In genomic region chr10:89547853-89548513, GRCh38 we compare ENCODE assay signal across 22 cellular contexts. TPM values are rescaled to one million over a fixed set of nuclear protein-coding genes. Genes with fewer than 3 reads are reported as not detected.
A peak's percentile ranks its signal among the peaks of the same experiment; 100 is the strongest.
DNase-seq lines count a peak whose midpoint lies in the region; ATAC-seq, FAIRE-seq and TF ChIP-seq lines count a peak whose summit lies in the region.
"Had no signal": no experiment of that assay in that cellular context is flagged by ENCODE, and none has a peak within 500 bp of the region (broad histone marks: within the 10 kb centered on the region; RNA-seq: fewer than 3 reads in every experiment).

No MANE protein-coding gene starts in this region.

- H3K9me3 Mint-ChIP-seq in nephron: no peaks in the 10 kb centered on the region

- FAIRE-seq in HepG2 (lab: Jason Lieb, UNC): no peak
- FAIRE-seq: A549, D721Med, G401.6, GM12891, GM18507 had no signal

- peak overlapping the region; percentile 45 for H3K27ac ChIP-seq in cardiac muscle cell
- H3K27ac ChIP-seq in HepG2 (ENCODE audit: extremely low read length, insufficient read depth, low read length): no peak overlapping the region
- H3K27ac ChIP-seq: 22Rv1, C4-2B, HL-60 had no signal

- H3K27ac Mint-ChIP-seq in nephron: peak overlapping the region in 2 of 3 experiments; percentile 7 to 75
- H3K27ac Mint-ChIP-seq: CD4-positive, alpha-beta T cell; HFFc6 had no signal

- H3K4me2 ChIP-seq in HepG2 (ENCODE audit: low read depth, low read length): no peak overlapping the region
- H3K4me2 ChIP-seq: A549 had no signal

- no peak for TF ChIP-seq RAD21 in HepG2 (CRISPR knock-in tag; IDR thresholded peaks at IDR 0.05)

- no peak overlapping the region for H3K9ac ChIP-seq in HepG2 (ENCODE audit: insufficient read depth, low read depth, low read length)

- no peaks in the 10 kb centered on the region for H3K27me3 ChIP-seq in cardiac muscle cell
- H3K27me3 ChIP-seq in HepG2 (ENCODE audit: control insufficient read depth in 1 of 2, insufficient read depth in 2 of 2, low read length in 2 of 2): no peaks in the 10 kb centered on the region

- peaks cover 20% of the 10 kb centered on the region for H3K4me1 ChIP-seq in cardiac muscle cell (ENCODE audit: low read depth)
- no peaks in the 10 kb centered on the region for H3K4me1 ChIP-seq in HepG2 (ENCODE audit: insufficient read depth, low read length)
- H3K4me1 ChIP-seq: Caco-2 had no signal

- no peak for DNase-seq in cardiac muscle cell (ENCODE audit: low read depth in 1 of 2, low spot score in 1 of 2)
- no peak for DNase-seq in cardiac septum (ENCODE audit: low spot score)
- no peak for DNase-seq in HepG2 (ENCODE audit: low spot score)
- no peak for DNase-seq in NCI-H82 treated with DMSO at 0.1 percent for 48 hours (lab: John Stamatoyannopoulos, UW; ENCODE audit: unreplicated experiment)
- DNase-seq in NCI-H748 treated with DMSO at 0.1 percent for 48 hours (lab: John Stamatoyannopoulos, UW): no peak
- no peak for DNase-seq in activated gamma-delta T cell treated with Interleukin-2 at 50 U/mL for 16 hours
- no peak for DNase-seq in cerebellum (ENCODE audit: low spot score)
- DNase-seq: Caco-2; CD4-positive, alpha-beta T cell; GOT3; H7; HFFc6 had no signal

- CTCF ChIA-PET in HepG2 (lab: Yijun Ruan, JAX; ENCODE audit: low intra/inter-chr PET ratio, low total read pairs): no interaction called here

- no peak overlapping the region for H3K4me3 ChIP-seq in cardiac muscle cell
- no peak overlapping the region for H3K4me3 ChIP-seq in HepG2 (replicated peaks in 1 of 3; ENCODE audit: insufficient read depth in 1 of 3, low read depth in 2 of 3, low read length in 3 of 3)
- H3K4me3 ChIP-seq: A549 had no signal

- no peak overlapping the region for H2AFZ ChIP-seq in HepG2 (ENCODE audit: low read length)

- H3K36me3 ChIP-seq in cardiac muscle cell: no peaks in the 10 kb centered on the region
- no peaks in the 10 kb centered on the region for H3K36me3 ChIP-seq in HepG2 (replicated peaks in 1 of 2; ENCODE audit: control insufficient read depth in 1 of 2, insufficient read depth in 2 of 2, low read length in 2 of 2)

- TF ChIP-seq CTCF in cardiac muscle cell (IDR thresholded peaks at IDR 0.05; ENCODE audit: low read depth, low read length) (no peak), HepG2 (CRISPR knock-in tag; IDR thresholded peaks at IDR 0.05) (no peak), nephron (IDR thresholded peaks at IDR 0.05; ENCODE audit: unreplicated experiment in 3 of 3) (no peak)

- H3K4me3 Mint-ChIP-seq in nephron: no peak overlapping the region
- H3K4me3 Mint-ChIP-seq: CD4-positive, alpha-beta T cell; HFFc6 had no signal

- no peaks in the 10 kb centered on the region for H3K4me1 Mint-ChIP-seq in nephron

- no peaks in the 10 kb centered on the region for H3K9me3 ChIP-seq in cardiac muscle cell (ENCODE audit: low read depth)
- no peaks in the 10 kb centered on the region for H3K9me3 ChIP-seq in HepG2 (ENCODE audit: low read length)

- no TSS peak for BruUV-seq in HepG2 (replicated peaks; lab: Mats Ljungman, UMichigan)

- no peaks in the 10 kb centered on the region for H3K79me2 ChIP-seq in HepG2 (ENCODE audit: insufficient read depth, low read length)

- in situ Hi-C loops in HepG2 (cut with HindIII; ENCODE audit: extremely low pct_ligation_motif_present, low pct_unique_long_range_greater_than_20kb): no loop called here

- TF ChIP-seq EP300 in HepG2 (IDR thresholded peaks at IDR 0.05; ENCODE audit: low read depth in 2 of 2, low read length in 2 of 2) (no peak), HepG2 (CRISPR knock-in tag; IDR thresholded peaks at IDR 0.05; ENCODE audit: borderline replicate concordance) (no peak)

- 16% methylated on average over 2 of the region's 2 CpGs for WGBS in HepG2 (ENCODE audit: low lambda C conversion rate)

- H3K27me3 Mint-ChIP-seq in nephron (ENCODE audit: low read depth): no peaks in the 10 kb centered on the region
- H3K27me3 Mint-ChIP-seq: CD4-positive, alpha-beta T cell had no signal

- POLR2A ChIA-PET in HepG2 (lab: Yijun Ruan, JAX): no interaction called here

- no peaks in the 10 kb centered on the region for H4K20me1 ChIP-seq in HepG2 (ENCODE audit: insufficient read depth, low read length)

- no peak for TF ChIP-seq POLR2A in HepG2 (IDR thresholded peaks at IDR 0.05; ENCODE audit: insufficient read depth in 1 of 2, low read depth in 2 of 2, low read length in 2 of 2)

- peak; percentile 79 for ATAC-seq in HepG2
- ATAC-seq: A549, HCT116 had no signal

- intact Hi-C loops in cardiac septum (cut with DNase I): no loop called here
- intact Hi-C loops in HepG2 (cut with micrococcal nuclease; ENCODE audit: unreplicated experiment): loop anchor here (5.0 kb wide), 1 partner anchor 71 kb away; no protein-coding TSS in a partner anchor

- no peaks in the 10 kb centered on the region for H3K36me3 Mint-ChIP-seq in nephron (ENCODE audit: low read depth)

TF ChIP-seq in HepG2, 621 proteins besides CTCF, POLR2A, EP300 and RAD21:
- TF ChIP-seq ATF7 (IDR thresholded peaks at IDR 0.05): no peak
- no peak for TF ChIP-seq ATF7 (CRISPR knock-in tag; IDR thresholded peaks at IDR 0.05)
- peak; percentile 70; the same call in 1 of the 2 replicates for TF ChIP-seq ONECUT2 (CRISPR knock-in tag; IDR thresholded peaks at IDR 0.05)
- TF ChIP-seq SOX6 (IDR thresholded peaks at IDR 0.05): no peak
- peak; percentile 34; the same call in 1 of the 2 replicates for TF ChIP-seq SOX6 (CRISPR knock-in tag; IDR thresholded peaks at IDR 0.05)
- peak; percentile 10; the same call in 1 of the 2 replicates for TF ChIP-seq SALL1 (CRISPR knock-in tag; IDR thresholded peaks at IDR 0.05)

RNA-seq across cellular contexts. Expression of gene SLC16A12, which starts 12.6 kb away (rescaled TPM):
- total RNA-seq in cardiac muscle cell (7.0 and 8.1 TPM in 2 replicates), cardiac septum (3.1 TPM), HepG2 (2016; rRNA removed; fragmentation: Illumina TruSeq; extraction: Trizol) (0.02 TPM in 1 of 2 replicates, not detected in the other), cerebellum (2.4 TPM)
- polyA plus RNA-seq in cardiac muscle cell (7.6 and 10.1 TPM in 2 replicates), HepG2 (2011; rRNA removed) (0.07 TPM in 1 of 2 replicates, not detected in the other)
- not detected in 2 replicates for total RNA-seq in HepG2 (2016; cell fraction: cytosol; rRNA removed; fragmentation: Illumina TruSeq; extraction: Trizol; ENCODE audit: low read depth)
- 0.04 TPM in 1 of 2 replicates, not detected in the other for total RNA-seq in HepG2 (2016; cell fraction: insoluble cytoplasmic fraction; rRNA removed; fragmentation: Illumina TruSeq; extraction: Trizol)
- 0.03 TPM in 1 of 2 replicates, not detected in the other for total RNA-seq in HepG2 (2016; cell fraction: membrane; rRNA removed; fragmentation: Illumina TruSeq; extraction: Trizol)
- 0.06 TPM in 1 of 2 replicates, not detected in the other for total RNA-seq in HepG2 (2016; cell fraction: nucleus; rRNA removed; fragmentation: Illumina TruSeq; extraction: Trizol)
- 0.01 TPM in 2 replicates for polyA plus RNA-seq in HepG2 (2011; cell fraction: cytosol; rRNA removed)
- not detected in 2 replicates for polyA plus RNA-seq in HepG2 (2011; cell fraction: nucleus; rRNA removed)
- polyA plus RNA-seq in HepG2 (2012): not detected in 2 replicates
- not detected in 2 replicates for polyA plus RNA-seq in HepG2 (2016; cell fraction: cytosol; fragmentation: Illumina TruSeq; extraction: Trizol; ENCODE audit: low read depth)
- not detected in 2 replicates for polyA plus RNA-seq in HepG2 (2016; cell fraction: insoluble cytoplasmic fraction; fragmentation: Illumina TruSeq; extraction: Trizol; ENCODE audit: low read depth)
- polyA plus RNA-seq in HepG2 (2016; cell fraction: membrane; fragmentation: Illumina TruSeq; extraction: Trizol; ENCODE audit: low read depth): not detected in 2 replicates
- not detected in 2 replicates for polyA plus RNA-seq in HepG2 (2016; cell fraction: nucleus; fragmentation: Illumina TruSeq; extraction: Trizol; ENCODE audit: insufficient read depth, low read depth)
- polyA minus RNA-seq in HepG2 (2011; rRNA and poly(A)+ RNA removed; ENCODE audit: low replicate concordance): not detected in 2 replicates
- polyA minus RNA-seq in HepG2 (2011; cell fraction: cytosol; rRNA and poly(A)+ RNA removed): not detected in 2 replicates
- polyA minus RNA-seq in HepG2 (2011; cell fraction: nucleus; rRNA and poly(A)+ RNA removed): not detected in 2 replicates
- total RNA-seq: Caco-2; CD4-positive, alpha-beta T cell; HFFc6 had no signal
